ENCODE assay signal across 21 cellular contexts in the genomic region with DNA sequence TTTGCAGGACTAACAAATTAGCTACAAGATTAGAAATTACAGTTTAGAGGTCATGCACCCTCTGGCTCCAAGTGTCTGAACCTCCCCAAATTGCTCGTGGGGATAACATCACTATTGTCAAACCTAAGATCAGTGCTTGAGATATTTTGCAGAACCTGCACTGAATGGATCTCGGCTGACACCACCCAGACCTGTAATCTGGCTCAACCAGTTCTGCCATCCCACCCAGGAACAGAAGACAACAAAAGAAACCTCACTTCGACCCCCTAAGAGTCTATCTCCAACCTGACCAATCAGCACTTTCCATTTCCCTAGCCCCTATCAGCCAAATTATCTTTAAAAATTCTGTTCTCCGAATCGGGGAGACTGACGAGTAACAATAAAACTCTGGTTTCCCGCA.
"Had no signal": no experiment of that assay in that cellular context is flagged by ENCODE, and none has a peak within 500 bp of the region (broad histone marks: within the 10 kb centered on the region; RNA-seq: fewer than 3 reads in every experiment).

No MANE protein-coding gene starts in this region.

- H3K27me3 ChIP-seq: MG63, SJSA1 had no signal

- H3K27ac ChIP-seq: SJSA1, SK-N-MC had no signal

- H3K36me3 ChIP-seq: MG63, SJSA1 had no signal

- H3K4me1 ChIP-seq: SJSA1 had no signal

- DNase-seq: Karpas-422, KG1, MG63, NCI-H1092, NCI-H1105 treated with DMSO at 0.1 percent for 48 hours, NCI-H1436, NCI-H187, NCI-H2029, NCI-H2081 treated with DMSO at 0.1 percent for 48 hours, NCI-H2171, NCI-H226, NCI-H446, NCI-H510A, NCI-H524 treated with DMSO at 0.1 percent for 48 hours, NCI-H69, NCI-H774, Right ventricle myocardium superior, RPMI8226, SIG-M5 had no signal

- H3K4me3 ChIP-seq: MG63, SJSA1, SK-N-MC had no signal

- H3K9me3 ChIP-seq: MG63, SJSA1 had no signal
